Comparison of ENCODE assay signal across 20 cellular contexts in the genomic region with DNA sequence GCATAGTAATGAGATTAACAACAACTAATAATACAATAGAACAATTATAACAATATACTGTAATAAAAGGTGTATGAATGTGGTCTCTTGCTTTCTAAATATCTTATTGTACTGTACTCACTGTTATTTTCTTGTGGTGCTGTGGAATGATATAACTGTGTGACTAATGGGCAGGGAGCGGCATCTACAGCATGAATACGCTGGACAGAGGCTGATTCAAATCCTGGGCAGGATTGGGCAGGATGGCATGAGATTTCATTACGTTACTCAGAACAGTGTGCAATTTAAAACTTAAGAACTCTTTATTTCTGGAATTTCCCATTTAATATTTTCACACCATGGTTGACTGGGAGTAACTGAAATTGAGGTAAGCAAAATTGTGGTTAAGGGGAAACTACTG.
DNase-seq lines count a peak whose midpoint lies in the region; ATAC-seq, FAIRE-seq and TF ChIP-seq lines count a peak whose summit lies in the region.
"Had no signal": no experiment of that assay in that cellular context is flagged by ENCODE, and none has a peak within 500 bp of the region (broad histone marks: within the 10 kb centered on the region; RNA-seq: fewer than 3 reads in every experiment).

No MANE protein-coding gene starts in this region.

- CTCF ChIA-PET in Caco-2 (lab: Charles Lee): no interaction called here

- H3K9me3 ChIP-seq in astrocyte (ENCODE audit: insufficient read depth, low read depth, low read length): no peaks in the 10 kb centered on the region
- H3K9me3 ChIP-seq in Caco-2: no peaks in the 10 kb centered on the region
- H3K9me3 ChIP-seq: BLaER1 treated with 17β-estradiol and CSF1 and Interleukin-3, amounts not matched to agents 10 nM and 100 nM had no signal

- no peak for FAIRE-seq in astrocyte (lab: Jason Lieb, UNC)
- FAIRE-seq: GM12891 had no signal

- peak; percentile 24 for ATAC-seq in foreskin keratinocyte
- no peak for ATAC-seq in GM18498 (IDR thresholded peaks at IDR 0.05; ENCODE audit: unreplicated experiment)
- no peak for ATAC-seq in sciatic nerve
- ATAC-seq: GM23338, SK-N-SH treated with all-trans-retinoic acid at 6 μM for 48 hours had no signal

- peak; percentile 10 for DNase-seq in AG20443 (ENCODE audit: low spot score)
- DNase-seq in HS-27A (ENCODE audit: low read depth): peak; percentile 17
- peak; percentile 33 for DNase-seq in astrocyte (ENCODE audit: low read depth)
- peak; percentile 32 to 81 for DNase-seq in foreskin keratinocyte
- DNase-seq in activated T-cell treated with anti-CD3 and anti-CD28 coated beads for 4 hours: no peak
- DNase-seq in Caco-2: no peak
- DNase-seq in sciatic nerve (ENCODE audit: low spot score): no peak
- DNase-seq: 8988T, DMS153, Kasumi-1, NCI-H1436 treated with DMSO at 0.1 percent for 48 hours, NCI-H2107, NCI-H69, PC-9, SHP77 had no signal

- no peak overlapping the region for H3K4me3 Mint-ChIP-seq in astrocyte (ENCODE audit: unreplicated experiment)
- H3K4me3 Mint-ChIP-seq in Caco-2 (ENCODE audit: unreplicated experiment): no peak overlapping the region
- H3K4me3 Mint-ChIP-seq: GM23338 had no signal

- H3K36me3 ChIP-seq in astrocyte (ENCODE audit: insufficient read depth, low read length) (no peaks in the 10 kb centered on the region), Caco-2 (ENCODE audit: control insufficient read depth, insufficient read depth, low read length) (no peaks in the 10 kb centered on the region)
- H3K36me3 ChIP-seq: BLaER1 treated with 17β-estradiol and CSF1 and Interleukin-3, amounts not matched to agents 10 nM and 100 nM had no signal

- no peaks in the 10 kb centered on the region for H4K20me1 ChIP-seq in astrocyte (ENCODE audit: insufficient read depth, low read length)
- H4K20me1 ChIP-seq: BLaER1 treated with 17β-estradiol and CSF1 and Interleukin-3, amounts not matched to agents 10 nM and 100 nM had no signal

- no peaks in the 10 kb centered on the region for H3K27me3 Mint-ChIP-seq in astrocyte (ENCODE audit: low read depth, unreplicated experiment)
- H3K27me3 Mint-ChIP-seq in Caco-2 (ENCODE audit: insufficient read depth, unreplicated experiment): no peaks in the 10 kb centered on the region

- intact Hi-C loops in Caco-2 (cut with micrococcal nuclease; ENCODE audit: unreplicated experiment): no loop called here
- intact Hi-C loops in sciatic nerve (cut with DNase I): no loop called here

- H2AFZ ChIP-seq in astrocyte (ENCODE audit: low read depth, low read length): no peak overlapping the region
- H2AFZ ChIP-seq: GM23338, PC-9 had no signal

- no peak overlapping the region for H3K9ac ChIP-seq in astrocyte (ENCODE audit: low read length)
- H3K9ac ChIP-seq: BLaER1 treated with 17β-estradiol and CSF1 and Interleukin-3, amounts not matched to agents 10 nM and 100 nM had no signal

- H3K27ac ChIP-seq in astrocyte (ENCODE audit: low read depth, low read length): no peak overlapping the region
- H3K27ac ChIP-seq in foreskin keratinocyte: no peak overlapping the region
- H3K27ac ChIP-seq: BLaER1 treated with 17β-estradiol and CSF1 and Interleukin-3, amounts not matched to agents 10 nM and 100 nM; PC-9 had no signal

- H3K36me3 Mint-ChIP-seq in astrocyte (ENCODE audit: low read depth, unreplicated experiment): no peaks in the 10 kb centered on the region
- H3K36me3 Mint-ChIP-seq in Caco-2 (ENCODE audit: insufficient read depth, unreplicated experiment): no peaks in the 10 kb centered on the region

- H3K9me3 Mint-ChIP-seq in astrocyte (ENCODE audit: unreplicated experiment): peaks cover 6% of the 10 kb centered on the region
- no peaks in the 10 kb centered on the region for H3K9me3 Mint-ChIP-seq in Caco-2 (ENCODE audit: unreplicated experiment)

- H3K27me3 ChIP-seq in astrocyte (ENCODE audit: insufficient read depth, low read length): no peaks in the 10 kb centered on the region
- no peaks in the 10 kb centered on the region for H3K27me3 ChIP-seq in foreskin keratinocyte
- H3K27me3 ChIP-seq in Caco-2 (replicated peaks; ENCODE audit: control insufficient read depth, insufficient read depth, low read length): no peaks in the 10 kb centered on the region
- H3K27me3 ChIP-seq: BLaER1 treated with 17β-estradiol and CSF1 and Interleukin-3, amounts not matched to agents 10 nM and 100 nM had no signal

- H3K4me2 ChIP-seq in astrocyte (ENCODE audit: low read length): no peak overlapping the region
- H3K4me2 ChIP-seq: BLaER1 treated with 17β-estradiol and CSF1 and Interleukin-3, amounts not matched to agents 10 nM and 100 nM; GM23338; PC-9 had no signal

- POLR2A ChIA-PET in Caco-2 (lab: Charles Lee): no interaction called here

- H3K4me3 ChIP-seq in astrocyte (ENCODE audit: insufficient read depth, low read depth, low read length): no peak overlapping the region
- no peak overlapping the region for H3K4me3 ChIP-seq in Caco-2 (ENCODE audit: low read depth, low read length)
- H3K4me3 ChIP-seq: BLaER1 treated with 17β-estradiol and CSF1 and Interleukin-3, amounts not matched to agents 10 nM and 100 nM; GM23338; PC-9 had no signal

- H3K27ac Mint-ChIP-seq in astrocyte (ENCODE audit: unreplicated experiment) (no peak overlapping the region), Caco-2 (ENCODE audit: unreplicated experiment) (no peak overlapping the region)
- H3K27ac Mint-ChIP-seq: GM23338 had no signal

- H3K4me1 ChIP-seq in astrocyte (ENCODE audit: insufficient read depth, low read length) (no peaks in the 10 kb centered on the region), foreskin keratinocyte (no peaks in the 10 kb centered on the region), Caco-2 (no peaks in the 10 kb centered on the region)
- H3K4me1 ChIP-seq: BLaER1 treated with 17β-estradiol and CSF1 and Interleukin-3, amounts not matched to agents 10 nM and 100 nM had no signal

- no TSS peak for BruUV-seq in Caco-2 (replicated peaks; lab: Mats Ljungman, UMichigan)

- H3K4me1 Mint-ChIP-seq in astrocyte (ENCODE audit: low read depth, unreplicated experiment) (peaks cover 5% of the 10 kb centered on the region), Caco-2 (ENCODE audit: low read depth, unreplicated experiment) (no peaks in the 10 kb centered on the region)
- H3K4me1 Mint-ChIP-seq: GM23338 had no signal

- no peaks in the 10 kb centered on the region for H3K79me2 ChIP-seq in astrocyte (ENCODE audit: insufficient read depth, low read length)

- TF ChIP-seq CTCF in astrocyte (IDR thresholded peaks at IDR 0.05; ENCODE audit: insufficient read depth, low read depth, low read length): no peak
- no peak for TF ChIP-seq CTCF in foreskin keratinocyte (conservative IDR thresholded peaks at IDR 0.05)
- no peak for TF ChIP-seq CTCF in Caco-2 (IDR thresholded peaks at IDR 0.05; ENCODE audit: insufficient read depth in 1 of 2, low read depth in 1 of 2, low read length in 1 of 2, severe bottlenecking in 1 of 2, unreplicated experiment in 1 of 2)

Comparison
In these comparisons a context has a peak if more than half of its experiments do, and no peak if none do; other contexts are left out.
1. DNase-seq: peak in AG20443 (single experiment), HS-27A (single experiment), astrocyte (single experiment) and foreskin keratinocyte (2 of 2); none in activated T-cell treated with anti-CD3 and anti-CD28 coated beads for 4 hours (single experiment), Caco-2 (0 of 2) and sciatic nerve (single experiment).